Comparison of ENCODE assay signal across 8 cellular contexts in genomic region chr22:41687901-41688364, GRCh38. TPM values are rescaled to one million over a fixed set of nuclear protein-coding genes. Genes with fewer than 3 reads are reported as not detected.
DNase-seq lines count a peak whose midpoint lies in the region; ATAC-seq and TF ChIP-seq lines count a peak whose summit lies in the region.

No MANE protein-coding gene starts in this region.

- H3K27ac Mint-ChIP-seq in CD8-positive, alpha-beta T cell = peak overlapping the region; percentile 95

- intact Hi-C loops in CD8-positive, alpha-beta T cell (cut with DNase I, micrococcal nuclease) = loop anchor here (1.0 to 10.0 kb wide), 11 partner anchors 11 to 737 kb away; partner anchors contain the start of genes DESI1 (in 2 of the 2), XRCC6 (in 2 of the 2), ACO2 (in 1 of the 2) and CCDC134 (in 1 of the 2)
- intact Hi-C loops in dorsolateral prefrontal cortex (cut with DNase I) = no loop called here
- intact Hi-C loops in lower leg skin (cut with DNase I; ENCODE audit: low total_unique reads) = no loop called here

- peaks cover 17% of the 10 kb centered on the region for H3K4me1 ChIP-seq in CD8-positive, alpha-beta T cell (ENCODE audit: insufficient read depth, low read length)
- H3K4me1 ChIP-seq in tibial nerve = peaks cover 0 to 33% (median 12%) of the 10 kb centered on the region in 4 donors

- H3K27ac ChIP-seq in CD8-positive, alpha-beta T cell (ENCODE audit: low read depth, low read length) = peak overlapping the region; percentile 97
- peak overlapping the region; percentile 91 for H3K27ac ChIP-seq in SK-N-MC
- peak overlapping the region in 54 of 59 donors; percentile 42 to 99 (median 93) for H3K27ac ChIP-seq in dorsolateral prefrontal cortex
- peak overlapping the region; percentile 94 to 99 (median 98) for H3K27ac ChIP-seq in tibial nerve

- no peaks in the 10 kb centered on the region for H3K9me3 ChIP-seq in CD8-positive, alpha-beta T cell (ENCODE audit: low read length)
- H3K9me3 ChIP-seq in SK-N-MC (ENCODE audit: low read depth, low read length) = no peaks in the 10 kb centered on the region
- H3K9me3 ChIP-seq in tibial nerve = no peaks in the 10 kb centered on the region

- H3K4me1 Mint-ChIP-seq in CD8-positive, alpha-beta T cell (ENCODE audit: low read depth) = peaks cover 30% of the 10 kb centered on the region

- TF ChIP-seq POLR2A in lower leg skin (IDR thresholded peaks at IDR 0.05) (no peak), tibial nerve (IDR thresholded peaks at IDR 0.05) (no peak)

- peak overlapping the region; percentile 90 for H3K4me3 ChIP-seq in CD8-positive, alpha-beta T cell (ENCODE audit: low read depth, low read length)
- H3K4me3 ChIP-seq in SK-N-MC (peak overlapping the region; percentile 99), dorsolateral prefrontal cortex (peak overlapping the region; percentile 59 to 97 (median 86)), lower leg skin (ENCODE audit: low read depth, poor library complexity, severe bottlenecking) (peak overlapping the region; percentile 85), tibial nerve (peak overlapping the region; percentile 64 to 93 (median 84))

- peaks cover 13% of the 10 kb centered on the region for H3K36me3 Mint-ChIP-seq in CD8-positive, alpha-beta T cell

- TF ChIP-seq CTCF in CD8-positive, alpha-beta T cell (IDR thresholded peaks at IDR 0.05) = no peak
- no peak for TF ChIP-seq CTCF in dorsolateral prefrontal cortex (IDR thresholded peaks at IDR 0.05 in 54 of 56, conservative IDR thresholded peaks at IDR 0.05 in 2 of 56; ENCODE audit: low read depth in 1 of 56, partially characterized antibody in 56 of 56)
- no peak for TF ChIP-seq CTCF in lower leg skin (IDR thresholded peaks at IDR 0.05)
- no peak for TF ChIP-seq CTCF in tibial nerve (IDR thresholded peaks at IDR 0.05)

- peak overlapping the region; percentile 97 for H3K9ac ChIP-seq in SK-N-MC (ENCODE audit: insufficient read length)

- H3K27me3 ChIP-seq in CD8-positive, alpha-beta T cell (ENCODE audit: insufficient read depth, low read length) = no peaks in the 10 kb centered on the region
- H3K27me3 ChIP-seq in dorsolateral prefrontal cortex (no peaks in the 10 kb centered on the region), tibial nerve (no peaks in the 10 kb centered on the region)

- peak; percentile 7 for ATAC-seq in CD8-positive, alpha-beta T cell

- POLR2A ChIA-PET in CD8-positive, alpha-beta T cell (lab: Charles Lee) = interaction anchor here (0.7 to 2.4 kb wide), 14 partner anchors 7 to 402 kb away, joined by 3 to 37 read pairs (median 5); partner anchors contain the start of genes CCDC134, CENPM, MEI1 and PMM1
- POLR2A ChIA-PET in HEK293T (lab: Yijun Ruan, JAX) = interaction anchor here (0.5 to 3.3 kb wide), 18 partner anchors 10 to 371 kb away, joined by 3 to 39 read pairs (median 3); partner anchors contain the start of genes CCDC134, CENPM, SREBF2 and TOB2

- TF ChIP-seq EP300 in tibial nerve (IDR thresholded peaks at IDR 0.05) = no peak

- WGBS in lower leg skin, 2 donors = 1% methylated on average over 20 of the region's 20 CpGs
- WGBS in tibial nerve, 2 donors = 0 to 1% methylated on average over 20 of the region's 20 CpGs

- CTCF ChIA-PET in CD8-positive, alpha-beta T cell (lab: Charles Lee) = interaction anchor here (0.7 to 6.5 kb wide), 5 partner anchors 10 to 238 kb away, joined by 3 to 49 read pairs (median 4); partner anchors contain the start of gene MEI1
- CTCF ChIA-PET in HEK293T (lab: Yijun Ruan, JAX) = interaction anchor here (1.0 to 3.9 kb wide), 2 partner anchors 9 to 15 kb away, joined by 3 to 15 read pairs; no protein-coding TSS in a partner anchor

- DNase-seq in CD8-positive, alpha-beta T cell = peak in 2 of 7 experiments; percentile 18 to 21
- DNase-seq in HEK293T (ENCODE audit: extremely low spot score) (peak; percentile 34), SK-N-MC (ENCODE audit: low read depth, low spot score) (no peak), dorsolateral prefrontal cortex (no peak), lower leg skin (ENCODE audit: low spot score in 2 of 2) (no peak), tibial nerve (ENCODE audit: low spot score in 2 of 2) (peak in 1 of 2 donors; percentile 17), germinal center (ENCODE audit: low spot score) (no peak), NCI-H128 (lab: John Stamatoyannopoulos, UW; ENCODE audit: unreplicated experiment) (no peak)

- no peaks in the 10 kb centered on the region for H3K27me3 Mint-ChIP-seq in CD8-positive, alpha-beta T cell (ENCODE audit: low read depth)

- peak overlapping the region; percentile 90 for H3K4me3 Mint-ChIP-seq in CD8-positive, alpha-beta T cell

- H3K36me3 ChIP-seq in CD8-positive, alpha-beta T cell (ENCODE audit: insufficient read depth, low read length) = no peaks in the 10 kb centered on the region
- H3K36me3 ChIP-seq in SK-N-MC (ENCODE audit: insufficient read depth, low read length) (no peaks in the 10 kb centered on the region), tibial nerve (no peaks in the 10 kb centered on the region)

- no peaks in the 10 kb centered on the region for H3K9me3 Mint-ChIP-seq in CD8-positive, alpha-beta T cell

TF ChIP-seq in HEK293T, 16 proteins besides CTCF, POLR2A, EP300 and RAD21:
- TF ChIP-seq TARDBP (IDR thresholded peaks at IDR 0.05) = no peak
- TF ChIP-seq L3MBTL2 (conservative IDR thresholded peaks at IDR 0.05) = peak; percentile 86

RNA-seq across cellular contexts. Expression of gene SNU13, which starts 0.7 kb away (rescaled TPM):
- total RNA-seq in CD8-positive, alpha-beta T cell = 100 to 1,000 TPM; 158 to 173 TPM
- total RNA-seq in dorsolateral prefrontal cortex (100 to 1,000 TPM; 110 to 337 (median 211) TPM), lower leg skin (100 to 1,000 TPM; 103 to 127 (median 116) TPM), tibial nerve (100 to 1,000 TPM in 1 of 4 donors, 10 to 100 TPM in 3; 66.3 to 104 (median 90.6) TPM)

RNA-seq across cellular contexts. Expression of gene MEI1, which starts 11.4 kb away (rescaled TPM):
- 10 to 100 TPM; 62.5 to 63.1 TPM for total RNA-seq in CD8-positive, alpha-beta T cell
- 1 to 10 TPM in 115 of 120 experiments, under 1 TPM in 4, not detected in 1; 0.61 to 9.7 (median 3.6) TPM for total RNA-seq in dorsolateral prefrontal cortex
- 1 to 10 TPM in 2 of 4 donors, not detected in 2; 1.2 to 2.1 TPM for total RNA-seq in lower leg skin
- total RNA-seq in tibial nerve = 1 to 10 TPM in 1 of 4 donors, under 1 TPM in 2, not detected in 1; under 0.01 to 1.8 (median 0.44) TPM

Comparison
In these comparisons a context has a peak if more than half of its experiments do, and no peak if none do; other contexts are left out.
1. RNA of gene MEI1, which starts 11.4 kb away (total RNA-seq): 62.5 to 63.1 TPM in CD8-positive, alpha-beta T cell; 0.61 to 9.7 TPM in dorsolateral prefrontal cortex, 1.2 to 2.1 TPM in lower leg skin and under 0.01 to 1.8 TPM in tibial nerve; every median in the first group is over 4 times any median in the second.
2. intact Hi-C loops: an anchor here in CD8-positive, alpha-beta T cell (1.0 to 10.0 kb wide); none called in dorsolateral prefrontal cortex and lower leg skin.
3. Peak in every context shown above with its lines, with median percentiles within 50 percentile points of each other: H3K27ac ChIP-seq and H3K4me3 ChIP-seq.